Comparison of ENCODE assay signal across 1 cellular context in genomic region chr10:62816179-62817119, GRCh38.
A peak's percentile ranks its signal among the peaks of the same experiment; 100 is the strongest.
TF ChIP-seq lines count a peak whose summit lies in the region.

Gene EGR2 (minus strand): TSS chr10:62816366. CDS start chr10:62816029, 337 bp downstream.

TF ChIP-seq in GM12878, 131 proteins besides CTCF, POLR2A, EP300 and RAD21 (continued from another document):
- TF ChIP-seq ZBTB4 (CRISPR knock-in tag; IDR thresholded peaks at IDR 0.05) = no peak
- TF ChIP-seq MTA2 (IDR thresholded peaks at IDR 0.05; ENCODE audit: low read depth) = peak; percentile 61
- TF ChIP-seq ZNF274 (IDR thresholded peaks at IDR 0.05; ENCODE audit: insufficient read depth, insufficient read length) = no peak
